Comparison of ENCODE assay signal across 19 cellular contexts in genomic region chr18:30265190-30265589, GRCh38.
"Had no signal": no experiment of that assay in that cellular context is flagged by ENCODE, and none has a peak within 500 bp of the region (broad histone marks: within the 10 kb centered on the region; RNA-seq: fewer than 3 reads in every experiment).

No MANE protein-coding gene starts in this region.

- DNase-seq: dorsolateral prefrontal cortex; effector CD4-positive, alpha-beta T cell; head of caudate nucleus; left ventricle myocardium superior; lower lobe of right lung; naive thymus-derived CD8-positive, alpha-beta T cell; nephron progenitor cell; nucleus accumbens; posterior cingulate gyrus; psoas muscle; right cardiac atrium; sigmoid colon; spleen; stimulated activated naive B cell treated with anti-CD40 and anti-IgM and Interleukin-4, amounts not matched to agents 10 μg/mL and 1 μg/mL and 100 μg/mL, for 72 hours; upper lobe of right lung; uterus had no signal

- H3K27ac ChIP-seq: dorsolateral prefrontal cortex, lower lobe of right lung, psoas muscle, sigmoid colon, spleen, thoracic aorta, tibial nerve, upper lobe of right lung, uterus had no signal

- H3K36me3 ChIP-seq: lower lobe of right lung, sigmoid colon, spleen, thoracic aorta, tibial nerve, upper lobe of right lung had no signal

- FAIRE-seq: keratinocyte had no signal

- H3K4me3 ChIP-seq: dorsolateral prefrontal cortex, lower lobe of right lung, psoas muscle, sigmoid colon, spleen, thoracic aorta, tibial nerve, upper lobe of right lung, uterus had no signal

- H3K4me1 ChIP-seq: lower lobe of right lung, psoas muscle, sigmoid colon, spleen, tibial nerve, upper lobe of right lung, uterus had no signal

- ATAC-seq: left ventricle myocardium superior; lower lobe of right lung; naive thymus-derived CD8-positive, alpha-beta T cell; psoas muscle; right cardiac atrium; stimulated activated naive B cell treated with anti-CD40 and anti-IgM and Interleukin-4, amounts not matched to agents 10 μg/mL and 1 μg/mL and 100 μg/mL, for 72 hours; upper lobe of right lung had no signal

- H3K9me3 ChIP-seq: lower lobe of right lung, psoas muscle, sigmoid colon, spleen, thoracic aorta, tibial nerve, upper lobe of right lung, uterus had no signal

- H3K27me3 ChIP-seq: dorsolateral prefrontal cortex, sigmoid colon, spleen, tibial nerve, upper lobe of right lung, uterus had no signal
